Comparison of ENCODE assay signal across 1 cellular context in the genomic region with DNA sequence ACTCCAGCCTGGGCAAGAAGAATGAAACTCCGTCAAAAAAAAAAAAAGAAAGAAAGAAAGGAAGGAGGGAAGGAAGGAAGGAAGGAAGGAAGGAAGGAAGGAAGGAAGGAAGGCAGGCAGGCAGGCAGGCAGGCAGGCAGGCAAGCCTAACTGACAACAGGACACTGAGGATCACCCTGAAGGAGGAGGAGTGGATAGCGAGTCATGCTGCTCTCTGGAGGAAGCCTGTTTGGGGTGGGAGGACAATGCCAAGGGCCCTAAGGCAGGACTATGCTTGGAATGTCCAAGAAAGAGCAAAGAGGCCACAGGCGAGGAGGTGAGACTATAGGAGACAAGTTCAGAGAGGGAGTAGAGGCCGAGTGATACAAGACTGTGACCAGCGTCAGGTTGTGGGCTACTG.
TF ChIP-seq lines count a peak whose summit lies in the region.

No MANE protein-coding gene starts in this region.

TF ChIP-seq in GM23338, 12 proteins besides CTCF, POLR2A, EP300 and RAD21 (continued from another document):
- no peak for TF ChIP-seq EZH2phosphoT487 (IDR thresholded peaks at IDR 0.05; ENCODE audit: unreplicated experiment)
